ENCODE assay signal across 8 cellular contexts in the genomic region with DNA sequence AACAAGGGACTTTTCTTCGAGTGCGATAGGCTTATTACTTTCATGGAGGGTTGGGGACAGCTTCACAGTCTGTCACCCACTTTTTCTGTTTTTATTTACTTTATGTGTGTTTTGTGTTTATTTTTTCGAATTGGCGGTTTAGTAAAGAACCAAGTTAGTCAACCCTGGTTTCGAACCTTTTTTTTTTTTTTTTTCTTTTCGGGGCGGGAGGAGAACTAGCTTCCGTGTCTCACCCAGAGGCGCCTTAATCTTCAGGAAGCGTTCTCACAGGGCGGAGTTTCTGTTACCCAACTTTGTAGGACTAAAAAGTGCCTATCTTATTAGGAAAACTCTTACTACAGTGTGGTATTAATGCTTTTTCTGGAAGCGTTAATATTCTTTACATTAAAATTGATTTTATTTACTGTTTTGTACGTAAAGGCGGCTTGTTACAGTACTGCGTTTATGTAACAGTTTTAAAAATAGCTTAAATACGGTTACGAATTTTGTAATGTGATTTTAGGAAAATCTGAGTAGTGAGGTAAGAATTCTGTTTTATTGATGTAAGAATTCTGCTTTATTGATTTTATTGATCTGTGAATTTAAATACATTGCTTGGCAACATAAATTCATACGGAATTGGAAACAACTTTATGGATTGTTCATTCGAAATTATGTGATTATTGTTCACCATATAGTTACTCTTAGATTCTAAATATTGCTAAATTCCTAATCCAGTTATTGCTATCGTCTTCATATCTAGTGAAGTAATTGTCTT. TPM values are rescaled to one million over a fixed set of nuclear protein-coding genes. Genes with fewer than 3 reads are reported as not detected.
A peak's percentile ranks its signal among the peaks of the same experiment; 100 is the strongest.
DNase-seq lines count a peak whose midpoint lies in the region; ATAC-seq, FAIRE-seq and TF ChIP-seq lines count a peak whose summit lies in the region.

No MANE protein-coding gene starts in this region.

- ATAC-seq in GM18867 (IDR thresholded peaks at IDR 0.05; ENCODE audit: unreplicated experiment) (peak; percentile 11), HG03521 (IDR thresholded peaks at IDR 0.05; ENCODE audit: unreplicated experiment) (peak; percentile 9), HG02588 (IDR thresholded peaks at IDR 0.05; ENCODE audit: unreplicated experiment) (no peak)

- peak overlapping the region; percentile 99 to 100 for H3K9ac ChIP-seq in kidney (ENCODE audit: low read length in 2 of 2)

- H3K36me3 ChIP-seq in SJSA1 (peaks cover 59% of the 10 kb centered on the region), kidney (ENCODE audit: control insufficient read depth in 1 of 2, insufficient read depth in 2 of 2, low read length in 2 of 2) (peaks cover 0 to 23% of the 10 kb centered on the region in 2 donors)

- H3K27ac ChIP-seq in C4-2B (peak overlapping the region; percentile 94), SJSA1 (peak overlapping the region; percentile 98), kidney (ENCODE audit: low read depth in 2 of 2, low read length in 2 of 2) (peak overlapping the region; percentile 99)

- peaks cover 14% of the 10 kb centered on the region for H3K4me1 ChIP-seq in SJSA1 (replicated peaks)
- peaks cover 14 to 16% of the 10 kb centered on the region in 2 donors for H3K4me1 ChIP-seq in kidney (ENCODE audit: control insufficient read depth in 1 of 2, insufficient read depth in 1 of 2, low read depth in 1 of 2, low read length in 2 of 2)

- H3K9me3 ChIP-seq in SJSA1 (replicated peaks) (no peaks in the 10 kb centered on the region), kidney (ENCODE audit: control insufficient read depth in 1 of 2, low read length in 2 of 2) (no peaks in the 10 kb centered on the region)

- H3K4me3 ChIP-seq in SJSA1 (peak overlapping the region; percentile 74), cardiac fibroblast (replicated peaks in 1 of 2; ENCODE audit: low read depth in 2 of 2, low read length in 2 of 2) (peak overlapping the region; percentile 76 to 93), kidney (ENCODE audit: low read length in 2 of 2) (peak overlapping the region; percentile 99 to 100)

- intact Hi-C loops in kidney (cut with DNase I): no loop called here

- no peak for FAIRE-seq in kidney (lab: Jason Lieb, UNC)

- TF ChIP-seq CTCF in C4-2B (conservative IDR thresholded peaks at IDR 0.05): no peak
- TF ChIP-seq CTCF in cardiac fibroblast (IDR thresholded peaks at IDR 0.05; ENCODE audit: low read depth, low read length): no peak
- no peak for TF ChIP-seq CTCF in kidney (IDR thresholded peaks at IDR 0.05; ENCODE audit: borderline replicate concordance, extremely low read depth, insufficient read depth)

- DNase-seq in SJSA1 (ENCODE audit: low read depth in 1 of 2, low spot score in 2 of 2): no peak
- DNase-seq in cardiac fibroblast (ENCODE audit: low read depth in 2 of 2): peak; percentile 80 to 83
- no peak for DNase-seq in kidney
- DNase-seq in stimulated activated CD4-positive, alpha-beta T cell treated with anti-CD3 and anti-CD28 coated beads, Interleukin-2, amount 100 ng/mL, for 24 hours: peak; percentile 31 to 44

- H3K27me3 ChIP-seq in SJSA1 (replicated peaks): no peaks in the 10 kb centered on the region

RNA-seq across cellular contexts. Expression of a gene that starts 0.9 kb away (rescaled TPM):
- total RNA-seq in SJSA1 (2014; rRNA removed; shearing (Covaris generic)): 150 and 168 TPM in 2 replicates
- total RNA-seq in kidney: 150 TPM
- 54.3 TPM for polyA plus RNA-seq in kidney (ENCODE audit: insufficient read depth, low read depth, low replicate concordance)

RNA-seq across cellular contexts. Expression of a gene that starts 8.9 kb away (rescaled TPM):
- total RNA-seq in SJSA1 (2014; rRNA removed; shearing (Covaris generic)): 16.5 and 35.6 TPM in 2 replicates
- total RNA-seq in kidney: 19.4 TPM
- polyA plus RNA-seq in kidney (ENCODE audit: insufficient read depth, low read depth, low replicate concordance): 31.6 TPM

Comparison
In these comparisons a context has a peak if more than half of its experiments do, and no peak if none do; other contexts are left out.
1. DNase-seq: peak in cardiac fibroblast (2 of 2) and stimulated activated CD4-positive, alpha-beta T cell treated with anti-CD3 and anti-CD28 coated beads, Interleukin-2, amount 100 ng/mL, for 24 hours (2 of 2); none in SJSA1 (0 of 2) and kidney (single experiment).
2. Peak in every context shown above with its lines, with median percentiles within 50 percentile points of each other: H3K27ac ChIP-seq and H3K4me3 ChIP-seq.